17 cellular contexts compared by ENCODE assay signal in the genomic region with DNA sequence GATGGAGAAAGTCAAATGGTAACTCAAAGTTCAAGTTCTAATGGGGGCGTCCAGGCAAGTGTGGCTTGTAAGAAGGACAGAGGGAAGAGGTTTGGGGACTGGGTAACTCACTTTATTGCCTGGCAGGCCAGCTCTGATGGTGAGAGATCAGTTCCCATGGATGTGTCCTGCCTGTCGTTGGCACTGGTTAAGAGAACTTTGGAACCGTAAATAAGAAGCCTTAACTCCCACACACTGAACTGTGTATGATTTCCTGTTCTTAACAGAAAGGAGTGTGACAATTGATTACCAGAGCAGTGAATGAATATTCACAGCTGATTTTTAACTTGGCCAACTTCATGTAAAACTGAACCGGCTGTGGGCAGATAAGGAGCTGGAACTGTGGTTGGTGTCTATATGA.
"Had no signal": no experiment of that assay in that cellular context is flagged by ENCODE, and none has a peak within 500 bp of the region (broad histone marks: within the 10 kb centered on the region; RNA-seq: fewer than 3 reads in every experiment).

No MANE protein-coding gene starts in this region.

- H3K4me3 Mint-ChIP-seq: activated CD4-positive, alpha-beta T cell treated with anti-CD3 and anti-CD28 coated beads for 36 hours; activated CD8-positive, alpha-beta T cell treated with anti-CD3 and anti-CD28 coated beads for 36 hours; activated T-cell treated with anti-CD3 and anti-CD28 coated beads, Interleukin-2, amount 50 U/mL, for 4 hours; mesothelial cell of epicardium; naive B cell; stimulated activated naive CD8-positive, alpha-beta T cell treated with anti-CD3 and anti-CD28 coated beads, Interleukin-15, Interleukin-2, amounts not matched to agents 100 ng/mL and 50 ng/mL, for 24 hours had no signal

- H3K27ac ChIP-seq: cardiac muscle cell, coronary artery, lower lobe of right lung, right atrium auricular region, SK-N-MC, testis had no signal

- H3K4me1 ChIP-seq: lower lobe of right lung, right atrium auricular region, testis had no signal

- H3K9me3 ChIP-seq: lower lobe of right lung, right atrium auricular region, testis had no signal

- H3K27ac Mint-ChIP-seq: activated CD4-positive, alpha-beta T cell treated with anti-CD3 and anti-CD28 coated beads for 36 hours; activated CD8-positive, alpha-beta T cell treated with anti-CD3 and anti-CD28 coated beads for 36 hours; mesothelial cell of epicardium; naive B cell; stimulated activated naive CD8-positive, alpha-beta T cell treated with anti-CD3 and anti-CD28 coated beads, Interleukin-15, Interleukin-2, amounts not matched to agents 100 ng/mL and 50 ng/mL, for 24 hours had no signal

- H3K27me3 ChIP-seq: cardiac muscle cell, right atrium auricular region, testis had no signal

- H3K36me3 ChIP-seq: cardiac muscle cell, lower lobe of right lung, right atrium auricular region had no signal

- H3K9me3 Mint-ChIP-seq: activated CD8-positive, alpha-beta T cell treated with anti-CD3 and anti-CD28 coated beads for 36 hours; activated T-cell treated with anti-CD3 and anti-CD28 coated beads, Interleukin-2, amount 50 U/mL, for 4 hours; mesothelial cell of epicardium; naive B cell; stimulated activated naive CD8-positive, alpha-beta T cell treated with anti-CD3 and anti-CD28 coated beads, Interleukin-15, Interleukin-2, amounts not matched to agents 100 ng/mL and 50 ng/mL, for 24 hours had no signal

- DNase-seq: activated CD4-positive, alpha-beta T cell treated with anti-CD3 and anti-CD28 coated beads for 36 hours; activated CD8-positive, alpha-beta T cell treated with anti-CD3 and anti-CD28 coated beads for 36 hours; activated effector memory CD4-positive, alpha-beta T cell treated with Interleukin-2 at 50 U/mL for 16 hours; activated naive CD4-positive, alpha-beta T cell treated with anti-CD3 and anti-CD28 coated beads, Interleukin-2, amount 50 U/mL, for 16 hours; activated T-cell treated with anti-CD3 and anti-CD28 coated beads, Interleukin-2, amount 50 U/mL, for 4 hours; effector CD8-positive, alpha-beta T cell; foreskin fibroblast; lower lobe of right lung; naive B cell; T-helper 9 cell; testis had no signal

- H3K4me3 ChIP-seq: cardiac muscle cell, coronary artery, lower lobe of right lung, right atrium auricular region, SK-N-MC, testis had no signal

- H3K36me3 Mint-ChIP-seq: mesothelial cell of epicardium, naive B cell had no signal

- ATAC-seq: activated CD4-positive, alpha-beta T cell treated with anti-CD3 and anti-CD28 coated beads for 36 hours; activated CD8-positive, alpha-beta T cell treated with anti-CD3 and anti-CD28 coated beads for 36 hours; activated T-cell treated with anti-CD3 and anti-CD28 coated beads, Interleukin-2, amount 50 U/mL, for 4 hours; lower lobe of right lung had no signal

- H3K4me1 Mint-ChIP-seq: activated CD4-positive, alpha-beta T cell treated with anti-CD3 and anti-CD28 coated beads for 36 hours; mesothelial cell of epicardium; naive B cell had no signal
